In the genomic region with DNA sequence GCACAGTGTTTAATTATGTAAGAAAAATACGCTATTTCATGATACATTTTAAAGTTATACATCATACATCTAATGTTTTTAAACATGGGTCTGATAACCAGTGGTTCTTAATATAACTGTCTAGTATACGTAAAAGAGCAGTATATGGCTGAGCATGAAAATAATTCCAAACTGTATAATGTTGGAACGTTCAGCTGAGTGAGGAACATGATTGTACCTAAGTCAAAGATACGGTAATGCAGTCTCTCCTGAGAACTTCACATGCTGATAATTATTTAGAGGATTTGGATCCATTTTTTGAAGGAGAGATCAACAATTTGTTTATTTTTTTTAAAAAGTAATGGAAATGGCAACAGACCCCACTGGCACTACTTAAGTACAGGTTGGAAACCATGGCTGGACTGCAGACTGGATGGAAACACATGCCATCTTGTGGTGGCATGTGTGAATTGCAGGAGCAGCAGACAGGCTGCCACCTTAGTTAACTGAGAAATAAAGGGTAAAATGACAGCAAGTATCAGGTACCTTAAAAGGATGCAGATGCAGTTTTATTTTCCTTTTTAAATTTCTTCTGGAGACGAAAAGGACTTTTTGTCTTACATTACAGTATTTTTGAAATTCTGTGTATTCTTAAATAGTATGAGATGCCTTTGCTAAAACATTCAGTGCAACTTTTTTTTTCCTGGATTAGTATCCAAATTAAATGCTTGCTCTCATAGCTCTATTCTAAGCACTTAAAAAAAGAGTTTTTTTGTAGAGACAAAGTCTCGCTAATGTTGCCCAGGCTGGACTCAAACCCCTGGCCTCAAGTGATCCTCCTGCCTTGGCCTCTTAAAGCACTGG, we compare ENCODE assay signal across 8 cellular contexts.
DNase-seq lines count a peak whose midpoint lies in the region; ATAC-seq and TF ChIP-seq lines count a peak whose summit lies in the region.

No MANE protein-coding gene starts in this region.

- no peaks in the 10 kb centered on the region for H3K9me3 ChIP-seq in sigmoid colon

- TF ChIP-seq EP300 in sigmoid colon (IDR thresholded peaks at IDR 0.05): no peak

- POLR2A ChIA-PET in activated CD8-positive, alpha-beta T cell treated with anti-CD3 and anti-CD28 coated beads, Interleukin-2, amount 10 ng/mL, durations not matched to agents 7 days and 5 days (lab: Charles Lee): no interaction called here

- H3K27ac ChIP-seq in sigmoid colon: no peak overlapping the region

- H3K36me3 ChIP-seq in sigmoid colon: peaks cover 0 to 23% (median 0%) of the 10 kb centered on the region in 4 donors

- no peak overlapping the region for H3K4me3 Mint-ChIP-seq in activated CD8-positive, alpha-beta T cell treated with anti-CD3 and anti-CD28 coated beads, Interleukin-2, amount 10 ng/mL, durations not matched to agents 7 days and 5 days

- no peaks in the 10 kb centered on the region for H3K27me3 ChIP-seq in sigmoid colon

- H3K27me3 Mint-ChIP-seq in activated CD8-positive, alpha-beta T cell treated with anti-CD3 and anti-CD28 coated beads, Interleukin-2, amount 10 ng/mL, durations not matched to agents 7 days and 5 days (ENCODE audit: low read depth): no peaks in the 10 kb centered on the region

- no peak overlapping the region for H3K4me3 ChIP-seq in fibroblast of the aortic adventitia (ENCODE audit: low read depth, low read length)
- H3K4me3 ChIP-seq in sigmoid colon: no peak overlapping the region

- CTCF ChIA-PET in activated CD8-positive, alpha-beta T cell treated with anti-CD3 and anti-CD28 coated beads, Interleukin-2, amount 10 ng/mL, durations not matched to agents 7 days and 5 days (lab: Charles Lee): interaction anchor here (1.7 to 3.4 kb wide), 2 partner anchors 68 to 110 kb away, joined by 5 to 32 read pairs; no protein-coding TSS in a partner anchor

- TF ChIP-seq POLR2A in GM18505 (IDR thresholded peaks at IDR 0.05; ENCODE audit: borderline replicate concordance, extremely low read depth, insufficient read depth, insufficient read length) (no peak), sigmoid colon (IDR thresholded peaks at IDR 0.05) (no peak)

- H3K4me1 Mint-ChIP-seq in activated CD8-positive, alpha-beta T cell treated with anti-CD3 and anti-CD28 coated beads, Interleukin-2, amount 10 ng/mL, durations not matched to agents 7 days and 5 days (ENCODE audit: low read depth): no peaks in the 10 kb centered on the region

- peaks cover 0 to 26% (median 17%) of the 10 kb centered on the region in 4 donors for H3K4me1 ChIP-seq in sigmoid colon

- peaks cover 25% of the 10 kb centered on the region for H3K36me3 Mint-ChIP-seq in activated CD8-positive, alpha-beta T cell treated with anti-CD3 and anti-CD28 coated beads, Interleukin-2, amount 10 ng/mL, durations not matched to agents 7 days and 5 days (ENCODE audit: low read depth)

- H3K27ac Mint-ChIP-seq in activated CD8-positive, alpha-beta T cell treated with anti-CD3 and anti-CD28 coated beads, Interleukin-2, amount 10 ng/mL, durations not matched to agents 7 days and 5 days: no peak overlapping the region

- WGBS in sigmoid colon, 2 donors: 91 to 94% methylated on average over 6 of the region's 6 CpGs

- DNase-seq in AG09319 (ENCODE audit: extremely low read depth, low read depth) (no peak), NCI-H69 (lab: John Stamatoyannopoulos, UW) (peak; percentile 54), fibroblast of the aortic adventitia (ENCODE audit: low read depth) (peak; percentile 71), sigmoid colon (no peak), 8988T (no peak)
- peak; percentile 56 for DNase-seq in activated CD8-positive, alpha-beta T cell treated with anti-CD3 and anti-CD28 coated beads, Interleukin-2, amount 10 ng/mL, durations not matched to agents 7 days and 5 days

- intact Hi-C loops in sigmoid colon (cut with DNase I): no loop called here

- no peaks in the 10 kb centered on the region for H3K9me3 Mint-ChIP-seq in activated CD8-positive, alpha-beta T cell treated with anti-CD3 and anti-CD28 coated beads, Interleukin-2, amount 10 ng/mL, durations not matched to agents 7 days and 5 days (ENCODE audit: insufficient read depth)

- TF ChIP-seq CTCF in AG09319 (IDR thresholded peaks at IDR 0.05; ENCODE audit: low read depth, low read length) (peak; percentile 97), fibroblast of the aortic adventitia (IDR thresholded peaks at IDR 0.05; ENCODE audit: insufficient read depth, low read length) (peak; percentile 95), sigmoid colon (IDR thresholded peaks at IDR 0.05) (peak in 3 of 4 experiments; percentile 66 to 76 (median 73))

- ATAC-seq in GM18505 (IDR thresholded peaks at IDR 0.05; ENCODE audit: unreplicated experiment) (peak; percentile 78), HG02938 (IDR thresholded peaks at IDR 0.05; ENCODE audit: unreplicated experiment) (peak; percentile 81)
- peak; percentile 63 for ATAC-seq in activated CD8-positive, alpha-beta T cell treated with anti-CD3 and anti-CD28 coated beads, Interleukin-2, amount 10 ng/mL, durations not matched to agents 7 days and 5 days

Comparison
In these comparisons a context has a peak if more than half of its experiments do, and no peak if none do; other contexts are left out.
1. DNase-seq: peak in NCI-H69 (single experiment), activated CD8-positive, alpha-beta T cell treated with anti-CD3 and anti-CD28 coated beads, Interleukin-2, amount 10 ng/mL, durations not matched to agents 7 days and 5 days (single experiment) and fibroblast of the aortic adventitia (single experiment); none in AG09319 (single experiment), sigmoid colon (single experiment) and 8988T (single experiment).
2. Peak in every context shown above with its lines, with median percentiles within 50 percentile points of each other: CTCF ChIP-seq and ATAC-seq.